8 cellular contexts compared by ENCODE assay signal in the genomic region with DNA sequence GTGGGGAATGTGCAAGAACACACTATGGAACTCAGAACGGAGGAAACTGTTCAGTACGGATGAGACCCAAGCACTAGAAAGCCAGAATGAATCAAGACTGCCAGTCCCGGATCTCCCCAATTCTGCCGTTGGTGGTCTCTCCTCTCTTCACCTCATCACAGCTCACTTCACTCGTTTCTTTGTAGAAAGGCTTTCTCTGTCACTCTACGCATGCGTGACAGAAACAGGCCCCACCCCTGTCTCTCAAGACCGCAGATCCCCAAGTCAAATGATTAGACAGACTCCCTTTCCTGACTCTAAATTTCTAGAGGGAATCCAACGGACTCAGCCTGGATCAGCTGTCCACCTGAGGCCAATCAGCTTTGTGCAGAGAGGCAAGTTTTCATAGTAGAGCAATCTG.
"Had no signal": no experiment of that assay in that cellular context is flagged by ENCODE, and none has a peak within 500 bp of the region (broad histone marks: within the 10 kb centered on the region; RNA-seq: fewer than 3 reads in every experiment).

No MANE protein-coding gene starts in this region.

- H3K4me3 Mint-ChIP-seq: IgD-negative memory B cell had no signal

- H3K9ac ChIP-seq: KMS-11 had no signal

- H3K4me1 Mint-ChIP-seq: IgD-negative memory B cell had no signal

- H3K36me3 Mint-ChIP-seq: IgD-negative memory B cell had no signal

- FAIRE-seq: HepG2, HTR-8/SVneo had no signal

- DNase-seq: IMR-90, KBM-7, KG1 had no signal

- H3K27ac Mint-ChIP-seq: IgD-negative memory B cell had no signal

- ATAC-seq: HepG2 had no signal

- H3K4me2 ChIP-seq: KMS-11 had no signal

- H3K27ac ChIP-seq: HL-60, KMS-11 had no signal
